ENCODE assay signal across 1 cellular context in the genomic region with DNA sequence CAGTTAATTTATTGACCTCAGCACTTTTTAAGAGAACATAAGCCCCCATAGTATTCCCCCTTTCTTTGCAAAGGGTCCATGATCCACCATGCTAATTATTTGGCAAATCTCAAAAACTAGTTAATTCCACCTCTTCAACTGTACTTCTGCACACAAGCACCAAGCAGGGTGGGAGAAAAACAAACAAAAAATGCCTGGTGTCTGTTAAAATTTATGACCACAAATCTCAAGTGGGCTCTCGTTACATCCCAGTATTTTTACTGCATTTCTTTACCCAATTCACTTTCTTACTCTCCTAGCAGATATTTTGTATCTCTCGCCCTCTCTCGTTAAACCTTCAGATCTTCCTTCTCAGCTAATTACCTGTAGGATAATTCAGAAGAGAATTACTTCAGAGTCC.
TF ChIP-seq lines count a peak whose summit lies in the region.

No MANE protein-coding gene starts in this region.

TF ChIP-seq in endothelial cell of umbilical vein, 7 proteins besides CTCF, POLR2A, EP300 and RAD21 (continued from another document):
- TF ChIP-seq MAX (IDR thresholded peaks at IDR 0.05; ENCODE audit: insufficient read depth, insufficient read length) (no peak), MYC (IDR thresholded peaks at IDR 0.05; ENCODE audit: low read depth, low read length) (no peak)
